Comparison of ENCODE assay signal across 13 cellular contexts in genomic region chr5:174937201-174938130, GRCh38.
DNase-seq lines count a peak whose midpoint lies in the region; ATAC-seq and TF ChIP-seq lines count a peak whose summit lies in the region.
"Had no signal": no experiment of that assay in that cellular context is flagged by ENCODE, and none has a peak within 500 bp of the region (broad histone marks: within the 10 kb centered on the region; RNA-seq: fewer than 3 reads in every experiment).

No MANE protein-coding gene starts in this region.

- peak in 1 of 5 donors; percentile 38 for DNase-seq in heart left ventricle
- no peak for DNase-seq in left cardiac atrium
- peak; percentile 13 to 25 for DNase-seq in SJCRH30
- DNase-seq in neuronal stem cell (ENCODE audit: low spot score) = no peak
- DNase-seq in type B pancreatic cell (ENCODE audit: extremely low spot score, unreplicated experiment) = no peak
- DNase-seq in superior temporal gyrus (ENCODE audit: extremely low spot score) = no peak
- DNase-seq: Calu3; CD8-positive, alpha-beta T cell; DMS79 treated with DMSO at 0.1 percent for 48 hours; GF-D8; H9 had no signal

- H3K4me1 ChIP-seq in heart left ventricle (no peaks in the 10 kb centered on the region), SJCRH30 (peaks cover 34% of the 10 kb centered on the region), neuronal stem cell (ENCODE audit: control insufficient read depth in 2 of 2, insufficient read depth in 1 of 2, low read depth in 1 of 2, low read length in 2 of 2) (no peaks in the 10 kb centered on the region)

- no peaks in the 10 kb centered on the region for H3K36me3 Mint-ChIP-seq in type B pancreatic cell
- H3K36me3 Mint-ChIP-seq: CD8-positive, alpha-beta T cell had no signal

- no peak overlapping the region for H4K8ac ChIP-seq in neuronal stem cell (ENCODE audit: low read depth, low read length)

- H3K14ac ChIP-seq in neuronal stem cell (ENCODE audit: low read length) = no peak overlapping the region

- ATAC-seq in heart left ventricle = peak in 3 of 4 donors; percentile 27 to 45 (median 38)
- no peak for ATAC-seq in left cardiac atrium
- ATAC-seq: CD8-positive, alpha-beta T cell had no signal

- no peak overlapping the region for H2AFZ ChIP-seq in neuronal stem cell (ENCODE audit: low read length)

- H3K9me3 Mint-ChIP-seq in type B pancreatic cell = peaks cover 5% of the 10 kb centered on the region

- H2BK120ac ChIP-seq in neuronal stem cell (ENCODE audit: low read depth, low read length) = no peak overlapping the region

- H2BK5ac ChIP-seq in neuronal stem cell (ENCODE audit: low read length) = no peak overlapping the region

- H2AK5ac ChIP-seq in neuronal stem cell (ENCODE audit: low read depth, low read length) = no peak overlapping the region

- no peak for TF ChIP-seq POLR2A in heart left ventricle (IDR thresholded peaks at IDR 0.05)

- no peak overlapping the region for H3K4me2 ChIP-seq in neuronal stem cell (ENCODE audit: insufficient read depth, low read length, poor library complexity, severe bottlenecking)
- H3K4me2 ChIP-seq: BLaER1 treated with 17β-estradiol and CSF1 and Interleukin-3, amounts not matched to agents 10 nM and 100 nM had no signal

- no peak overlapping the region for H3K18ac ChIP-seq in neuronal stem cell (ENCODE audit: low read length)

- H4K91ac ChIP-seq in neuronal stem cell (ENCODE audit: low read depth, low read length, poor library complexity) = no peak overlapping the region

- H3K27me3 ChIP-seq in heart left ventricle (peaks cover 0 to 19% (median 0%) of the 10 kb centered on the region in 9 donors), SJCRH30 (no peaks in the 10 kb centered on the region), neuronal stem cell (ENCODE audit: control insufficient read depth in 3 of 3, insufficient read depth in 3 of 3, low read depth in 1 of 3, low read length in 3 of 3) (no peaks in the 10 kb centered on the region)
- H3K27me3 ChIP-seq: BLaER1 treated with 17β-estradiol and CSF1 and Interleukin-3, amounts not matched to agents 10 nM and 100 nM had no signal

- H3K4me1 Mint-ChIP-seq in type B pancreatic cell (ENCODE audit: unreplicated experiment) = peaks cover 27% of the 10 kb centered on the region
- H3K4me1 Mint-ChIP-seq: B cell had no signal

- H3K27me3 Mint-ChIP-seq in type B pancreatic cell = peaks cover 22% of the 10 kb centered on the region

- intact Hi-C loops in heart left ventricle (cut with DNase I) = loop anchor here in 9 of 10 donors (2.0 to 10.0 kb wide), 6 partner anchors 27 to 613 kb away; no protein-coding TSS in a partner anchor
- intact Hi-C loops in left cardiac atrium (cut with DNase I) = loop anchor here in 1 of 2 donors (10.0 kb wide), 1 partner anchor 513 kb away; no protein-coding TSS in a partner anchor

- no peak overlapping the region for H3K27ac ChIP-seq in heart left ventricle
- no peak overlapping the region for H3K27ac ChIP-seq in SJCRH30
- no peak overlapping the region for H3K27ac ChIP-seq in neuronal stem cell (replicated peaks; ENCODE audit: low read length)
- H3K27ac ChIP-seq: BLaER1 treated with 17β-estradiol and CSF1 and Interleukin-3, amounts not matched to agents 10 nM and 100 nM had no signal

- TF ChIP-seq CTCF in heart left ventricle (IDR thresholded peaks at IDR 0.05) (no peak), type B pancreatic cell (conservative IDR thresholded peaks at IDR 0.05) (no peak)

- peak overlapping the region; percentile 28 for H2BK15ac ChIP-seq in neuronal stem cell (ENCODE audit: low read length)

- H3K4me3 Mint-ChIP-seq in type B pancreatic cell = no peak overlapping the region
- H3K4me3 Mint-ChIP-seq: B cell; CD8-positive, alpha-beta T cell; H9 had no signal

- peak overlapping the region; percentile 31 for H3K9ac ChIP-seq in neuronal stem cell (ENCODE audit: low read depth, low read length, poor library complexity)
- H3K9ac ChIP-seq: BLaER1 treated with 17β-estradiol and CSF1 and Interleukin-3, amounts not matched to agents 10 nM and 100 nM had no signal

- peak overlapping the region; percentile 27 for H3K27ac Mint-ChIP-seq in type B pancreatic cell
- H3K27ac Mint-ChIP-seq: B cell; CD8-positive, alpha-beta T cell; H9 had no signal

- H3K9me3 ChIP-seq in heart left ventricle (peaks cover 0 to 4% (median 0%) of the 10 kb centered on the region in 12 donors), SJCRH30 (replicated peaks) (no peaks in the 10 kb centered on the region), neuronal stem cell (replicated peaks in 1 of 2; ENCODE audit: control insufficient read depth in 2 of 2, insufficient read depth in 1 of 2, low read depth in 1 of 2, low read length in 2 of 2) (no peaks in the 10 kb centered on the region)

- no peak overlapping the region for H2BK12ac ChIP-seq in neuronal stem cell (ENCODE audit: low read length)

- H3K23ac ChIP-seq in neuronal stem cell (ENCODE audit: low read depth, low read length, poor library complexity) = no peak overlapping the region

- H3K36me3 ChIP-seq in heart left ventricle (no peaks in the 10 kb centered on the region), SJCRH30 (no peaks in the 10 kb centered on the region), neuronal stem cell (replicated peaks in 1 of 2; ENCODE audit: control insufficient read depth in 2 of 2, insufficient read depth in 2 of 2, low read length in 2 of 2) (no peaks in the 10 kb centered on the region)
- H3K36me3 ChIP-seq: BLaER1 treated with 17β-estradiol and CSF1 and Interleukin-3, amounts not matched to agents 10 nM and 100 nM had no signal

- no peaks in the 10 kb centered on the region for H3K79me1 ChIP-seq in neuronal stem cell (ENCODE audit: low read depth, low read length)

- WGBS in heart left ventricle, 4 donors = 75 to 80% (median 79%) methylated on average over 6 of the region's 6 CpGs
- WGBS in neuronal stem cell (ENCODE audit: extremely low coverage in 2 of 2, insufficient read length in 2 of 2, insufficient replicate concordance in 1 of 2), 2 donors = no CpG with 5 or more reads among the region's 6 CpGs

- peak overlapping the region; percentile 6 for H3K4ac ChIP-seq in neuronal stem cell (ENCODE audit: low read length)

- no peak overlapping the region for H3K4me3 ChIP-seq in heart left ventricle
- H3K4me3 ChIP-seq in SJCRH30 = no peak overlapping the region
- H3K4me3 ChIP-seq in neuronal stem cell (ENCODE audit: low read length in 2 of 2) = no peak overlapping the region
- H3K4me3 ChIP-seq: BLaER1 treated with 17β-estradiol and CSF1 and Interleukin-3, amounts not matched to agents 10 nM and 100 nM had no signal

Comparison
In these comparisons a context has a peak if more than half of its experiments do, and no peak if none do; other contexts are left out.
1. ATAC-seq: peak in heart left ventricle (3 of 4); none in left cardiac atrium (0 of 2).
2. DNase-seq: peak in SJCRH30 (2 of 2); none in left cardiac atrium (single experiment), neuronal stem cell (single experiment), type B pancreatic cell (single experiment) and superior temporal gyrus (single experiment).